ENCODE assay signal across 11 cellular contexts in the genomic region with DNA sequence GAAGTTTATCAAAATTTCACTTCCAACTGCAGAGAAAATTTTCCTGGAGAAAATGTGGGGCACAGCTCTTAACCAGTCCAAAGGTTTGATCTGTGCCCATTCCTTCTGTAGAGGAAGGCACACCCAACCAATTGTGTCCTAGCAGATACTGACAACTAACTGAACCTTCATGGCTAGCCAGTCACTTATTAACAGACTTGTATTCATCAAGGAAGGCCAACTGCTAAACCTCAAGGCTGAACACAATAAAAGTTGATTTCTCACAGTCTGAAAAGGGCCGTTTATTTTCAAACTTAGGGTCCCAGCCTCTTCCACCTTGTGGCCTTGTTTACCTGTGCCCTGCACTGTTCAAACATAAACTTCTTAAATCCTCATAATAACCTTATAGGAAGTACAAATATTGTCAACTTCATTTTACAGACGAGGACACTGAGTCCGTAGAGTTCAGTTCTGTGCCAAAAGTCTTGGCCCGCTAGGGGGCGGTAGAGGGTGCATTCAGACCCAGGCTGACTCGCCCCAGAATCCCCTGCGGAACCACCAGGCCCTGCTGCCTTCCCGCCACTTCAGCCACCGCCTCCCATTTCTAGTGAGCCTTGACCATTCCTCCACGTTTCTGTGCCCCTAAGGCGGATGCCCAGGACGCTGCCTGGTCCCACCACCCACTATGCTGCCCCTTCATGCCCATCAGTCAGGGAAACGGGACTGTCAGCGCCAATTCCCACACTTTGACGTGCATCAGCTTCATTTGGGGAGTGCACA. TPM values are rescaled to one million over a fixed set of nuclear protein-coding genes. Genes with fewer than 3 reads are reported as not detected.
DNase-seq lines count a peak whose midpoint lies in the region; ATAC-seq and TF ChIP-seq lines count a peak whose summit lies in the region.
"Had no signal": no experiment of that assay in that cellular context is flagged by ENCODE, and none has a peak within 500 bp of the region (broad histone marks: within the 10 kb centered on the region; RNA-seq: fewer than 3 reads in every experiment).

No MANE protein-coding gene starts in this region.

- H3K4me1 Mint-ChIP-seq in T-helper 17 cell, result no peaks in the 10 kb centered on the region

- no peaks in the 10 kb centered on the region for H3K4me1 ChIP-seq in DOHH2 (ENCODE audit: control insufficient read depth, low read length)
- H3K4me1 ChIP-seq in SJCRH30, result no peaks in the 10 kb centered on the region
- H3K4me1 ChIP-seq: ascending aorta had no signal

- H3K4me3 ChIP-seq in DOHH2 (ENCODE audit: low read length) (no peak overlapping the region), SJCRH30 (no peak overlapping the region)
- H3K4me3 ChIP-seq: ascending aorta had no signal

- H3F3A ChIP-seq in DOHH2 (ENCODE audit: control insufficient read depth, insufficient read depth), result no peaks in the 10 kb centered on the region

- no peak for ATAC-seq in GM18858 (IDR thresholded peaks at IDR 0.05; ENCODE audit: unreplicated experiment)
- no peak for ATAC-seq in HG03135 (IDR thresholded peaks at IDR 0.05; ENCODE audit: unreplicated experiment)
- ATAC-seq in T-helper 17 cell, result no peak

- peak; percentile 51 for DNase-seq in 8988T
- peak; percentile 29 to 38 for DNase-seq in SJCRH30
- peak; percentile 91 for DNase-seq in iPS-NIHi7 (ENCODE audit: extremely low spot score)
- no peak for DNase-seq in NOMO-1 (lab: John Stamatoyannopoulos, UW; ENCODE audit: unreplicated experiment in 2 of 2)
- no peak for DNase-seq in T-helper 17 cell
- DNase-seq: GDM1, NCI-H1105 treated with DMSO at 0.1 percent for 48 hours had no signal

- no peak overlapping the region for H3K27ac Mint-ChIP-seq in T-helper 17 cell

- no peaks in the 10 kb centered on the region for H4K20me1 ChIP-seq in DOHH2 (ENCODE audit: control insufficient read depth, insufficient read depth, low read depth, low read length)

- no peaks in the 10 kb centered on the region for H3K36me3 ChIP-seq in DOHH2 (ENCODE audit: control insufficient read depth, low read length)
- H3K36me3 ChIP-seq in SJCRH30, result no peaks in the 10 kb centered on the region
- H3K36me3 ChIP-seq: ascending aorta had no signal

- H3K79me2 ChIP-seq in DOHH2 (ENCODE audit: control insufficient read depth, low read length), result no peaks in the 10 kb centered on the region

- H3K27me3 ChIP-seq in DOHH2 (ENCODE audit: control insufficient read depth, low read length), result peaks cover 27% of the 10 kb centered on the region
- peaks cover 9% of the 10 kb centered on the region; the same call in 1 of the 2 replicates for H3K27me3 ChIP-seq in SJCRH30
- H3K27me3 ChIP-seq: ascending aorta had no signal

- peaks cover 83% of the 10 kb centered on the region for H3K27me3 Mint-ChIP-seq in T-helper 17 cell

- no peak overlapping the region for H3K4me3 Mint-ChIP-seq in T-helper 17 cell

- H3K36me3 Mint-ChIP-seq in T-helper 17 cell (ENCODE audit: low read depth), result no peaks in the 10 kb centered on the region

- TF ChIP-seq CTCF in DOHH2 (IDR thresholded peaks at IDR 0.05; ENCODE audit: low read depth, low read length, poor library complexity, severe bottlenecking), result peak; percentile 80

- H3K9me3 ChIP-seq in DOHH2 (ENCODE audit: control insufficient read depth, insufficient read depth, low read length), result no peaks in the 10 kb centered on the region
- peaks cover 4% of the 10 kb centered on the region; the same call in 1 of the 2 replicates for H3K9me3 ChIP-seq in SJCRH30 (replicated peaks)
- no peaks in the 10 kb centered on the region for H3K9me3 ChIP-seq in T-helper 17 cell (ENCODE audit: control insufficient read depth, low read length, poor library complexity, severe bottlenecking)
- H3K9me3 ChIP-seq: ascending aorta had no signal

- H3K27ac ChIP-seq in DOHH2 (ENCODE audit: low read depth, low read length), result no peak overlapping the region
- no peak overlapping the region for H3K27ac ChIP-seq in SJCRH30
- H3K27ac ChIP-seq: ascending aorta had no signal

- no peak overlapping the region for H3K4me2 ChIP-seq in DOHH2 (ENCODE audit: low read length)

- no peaks in the 10 kb centered on the region for H3K9me2 ChIP-seq in DOHH2 (replicated peaks; ENCODE audit: control insufficient read depth, low read length)

RNA-seq across cellular contexts. Expression of a gene that starts 19.3 kb away (rescaled TPM):
- total RNA-seq in SJCRH30 (2014; rRNA removed; shearing (Covaris generic)), result 0.03 TPM in 1 of 2 replicates, not detected in the other
- under 1 TPM in 1 of 2 donors, not detected in 1; 0.89 TPM for total RNA-seq in T-helper 17 cell
- total RNA-seq: ascending aorta had no signal

Comparison
In these comparisons a context has a peak if more than half of its experiments do, and no peak if none do; other contexts are left out.
1. DNase-seq: peak in 8988T (single experiment), SJCRH30 (2 of 2) and iPS-NIHi7 (single experiment); none in NOMO-1 (0 of 2) and T-helper 17 cell (0 of 3).